10 cellular contexts compared by ENCODE assay signal in genomic region chr12:106074706-106075392, GRCh38.
DNase-seq lines count a peak whose midpoint lies in the region; ATAC-seq and TF ChIP-seq lines count a peak whose summit lies in the region.
"Had no signal": no experiment of that assay in that cellular context is flagged by ENCODE, and none has a peak within 500 bp of the region (broad histone marks: within the 10 kb centered on the region; RNA-seq: fewer than 3 reads in every experiment).

No MANE protein-coding gene starts in this region.

- peaks cover 3% of the 10 kb centered on the region for H3K4me1 Mint-ChIP-seq in activated CD4-positive, alpha-beta T cell treated with anti-CD3 and anti-CD28 coated beads, Interleukin-2, amount 10 ng/mL, durations not matched to agents 24 days and 14 days

- ATAC-seq in GM18519 (IDR thresholded peaks at IDR 0.05; ENCODE audit: low FRiP score, unreplicated experiment): no peak
- ATAC-seq: activated T-cell treated with anti-CD3 and anti-CD28 coated beads, Interleukin-2, amount 50 U/mL, for 4 hours had no signal

- no peaks in the 10 kb centered on the region for H3K79me2 ChIP-seq in OCI-LY3 (ENCODE audit: low read length)

- no peak for TF ChIP-seq POLR2A in Peyer's patch (IDR thresholded peaks at IDR 0.05)

- peaks cover 14% of the 10 kb centered on the region for H3K27me3 Mint-ChIP-seq in activated CD4-positive, alpha-beta T cell treated with anti-CD3 and anti-CD28 coated beads, Interleukin-2, amount 10 ng/mL, durations not matched to agents 24 days and 14 days

- intact Hi-C loops in tibial artery (cut with DNase I; ENCODE audit: low total_unique reads): loop anchor here (10.0 kb wide), 1 partner anchor 50 kb away; no protein-coding TSS in a partner anchor
- intact Hi-C loops in activated CD4-positive, alpha-beta T cell treated with anti-CD3 and anti-CD28 coated beads, Interleukin-2, amount 10 ng/mL, durations not matched to agents 24 days and 14 days (cut with micrococcal nuclease): no loop called here

- DNase-seq in choroid plexus epithelial cell (ENCODE audit: low read depth) (peak; percentile 57), tibial artery (no peak), NCI-H2196 (lab: John Stamatoyannopoulos, UW; ENCODE audit: unreplicated experiment) (no peak), Peyer's patch (no peak)
- no peak for DNase-seq in activated CD4-positive, alpha-beta T cell treated with anti-CD3 and anti-CD28 coated beads, Interleukin-2, amount 10 ng/mL, durations not matched to agents 24 days and 14 days
- DNase-seq: activated T-cell treated with anti-CD3 and anti-CD28 coated beads, Interleukin-2, amount 50 U/mL, for 4 hours; NCI-H1417 treated with DMSO at 0.1 percent for 48 hours had no signal

- no peak overlapping the region for H3K27ac Mint-ChIP-seq in activated CD4-positive, alpha-beta T cell treated with anti-CD3 and anti-CD28 coated beads, Interleukin-2, amount 10 ng/mL, durations not matched to agents 24 days and 14 days

- H3K9ac ChIP-seq in OCI-LY3 (ENCODE audit: low read length): peak overlapping the region; percentile 4; the same call in 1 of the 2 replicates

- H3K27me3 ChIP-seq in OCI-LY3 (ENCODE audit: low read depth, low read length) (peaks cover 55% of the 10 kb centered on the region), layer of hippocampus (ENCODE audit: control insufficient read depth, insufficient read depth, low read length) (no peaks in the 10 kb centered on the region), tibial artery (no peaks in the 10 kb centered on the region), Peyer's patch (no peaks in the 10 kb centered on the region)

- no peaks in the 10 kb centered on the region for H3K36me3 Mint-ChIP-seq in activated CD4-positive, alpha-beta T cell treated with anti-CD3 and anti-CD28 coated beads, Interleukin-2, amount 10 ng/mL, durations not matched to agents 24 days and 14 days (ENCODE audit: low read depth)

- no peak overlapping the region for H2AFZ ChIP-seq in OCI-LY3 (ENCODE audit: low read depth, low read length)

- H3K9me3 ChIP-seq in OCI-LY3 (ENCODE audit: insufficient read depth, low read length) (no peaks in the 10 kb centered on the region), tibial artery (no peaks in the 10 kb centered on the region), Peyer's patch (no peaks in the 10 kb centered on the region)

- no peak overlapping the region for H3K4me3 Mint-ChIP-seq in activated CD4-positive, alpha-beta T cell treated with anti-CD3 and anti-CD28 coated beads, Interleukin-2, amount 10 ng/mL, durations not matched to agents 24 days and 14 days
- H3K4me3 Mint-ChIP-seq: activated T-cell treated with anti-CD3 and anti-CD28 coated beads, Interleukin-2, amount 50 U/mL, for 4 hours had no signal

- no peaks in the 10 kb centered on the region for H3K9me3 Mint-ChIP-seq in activated CD4-positive, alpha-beta T cell treated with anti-CD3 and anti-CD28 coated beads, Interleukin-2, amount 10 ng/mL, durations not matched to agents 24 days and 14 days
- H3K9me3 Mint-ChIP-seq: activated T-cell treated with anti-CD3 and anti-CD28 coated beads, Interleukin-2, amount 50 U/mL, for 4 hours had no signal

- H4K20me1 ChIP-seq in OCI-LY3 (ENCODE audit: insufficient read depth, low read length): no peaks in the 10 kb centered on the region

- H3K4me1 ChIP-seq in OCI-LY3 (ENCODE audit: low read length) (peaks cover 68% of the 10 kb centered on the region), tibial artery (peaks cover 0 to 91% (median 62%) of the 10 kb centered on the region in 4 donors), Peyer's patch (peaks cover 0 to 5% (median 0%) of the 10 kb centered on the region in 4 donors)

- no peak for TF ChIP-seq CTCF in OCI-LY3 (IDR thresholded peaks at IDR 0.05; ENCODE audit: low read depth, low read length)
- no peak for TF ChIP-seq CTCF in choroid plexus epithelial cell (conservative IDR thresholded peaks at IDR 0.05; ENCODE audit: low read depth, low read length)
- no peak for TF ChIP-seq CTCF in tibial artery (IDR thresholded peaks at IDR 0.05)
- no peak for TF ChIP-seq CTCF in Peyer's patch (IDR thresholded peaks at IDR 0.05)

- H3K27ac ChIP-seq in OCI-LY3 (ENCODE audit: low read length) (peak overlapping the region; percentile 46), layer of hippocampus (ENCODE audit: low read depth, low read length) (peak overlapping the region; percentile 4), tibial artery (peak overlapping the region; percentile 46 to 78), Peyer's patch (no peak overlapping the region)

- peak overlapping the region; percentile 27; the same call in 1 of the 2 replicates for H3K4me3 ChIP-seq in OCI-LY3 (ENCODE audit: low read length)
- H3K4me3 ChIP-seq in choroid plexus epithelial cell (ENCODE audit: low read depth, low read length): no peak overlapping the region
- H3K4me3 ChIP-seq in tibial artery: no peak overlapping the region
- H3K4me3 ChIP-seq in Peyer's patch: no peak overlapping the region

- H3K36me3 ChIP-seq in OCI-LY3 (replicated peaks; ENCODE audit: low read depth, low read length) (no peaks in the 10 kb centered on the region), tibial artery (peaks cover 0 to 4% (median 4%) of the 10 kb centered on the region in 3 donors), Peyer's patch (no peaks in the 10 kb centered on the region)

- peak overlapping the region; percentile 68 for H3K4me2 ChIP-seq in OCI-LY3 (ENCODE audit: low read length)

Comparison
In these comparisons a context has a peak if more than half of its experiments do, and no peak if none do; other contexts are left out.
1. H3K27ac ChIP-seq: peak in OCI-LY3 (single experiment), layer of hippocampus (single experiment) and tibial artery (2 of 2); none in Peyer's patch (0 of 4).